8 cellular contexts compared by ENCODE assay signal in the genomic region with DNA sequence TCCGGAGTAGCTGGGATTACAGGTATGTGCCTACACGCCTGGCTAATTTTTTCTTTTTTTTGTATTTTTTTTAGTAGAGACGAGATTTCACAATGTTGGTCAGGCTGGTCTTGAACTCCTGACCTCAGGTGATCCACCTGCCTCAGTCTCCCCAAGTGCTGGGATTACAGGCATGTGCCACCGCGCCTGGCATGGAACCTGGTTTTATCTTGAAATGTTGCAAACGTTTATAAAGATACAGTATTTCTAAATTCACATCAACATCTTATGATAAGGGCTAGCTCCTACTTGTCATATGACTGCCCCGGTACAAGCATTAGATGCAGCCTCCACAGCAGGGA. TPM values are rescaled to one million over a fixed set of nuclear protein-coding genes. Genes with fewer than 3 reads are reported as not detected.
DNase-seq lines count a peak whose midpoint lies in the region; ATAC-seq and TF ChIP-seq lines count a peak whose summit lies in the region.

No MANE protein-coding gene starts in this region.

- H3K4me3 Mint-ChIP-seq in activated CD4-positive, alpha-beta T cell treated with anti-CD3 and anti-CD28 coated beads, Interleukin-2, amount 10 ng/mL, durations not matched to agents 24 days and 14 days, result peak overlapping the region; percentile 95
- H3K4me3 Mint-ChIP-seq in activated naive CD8-positive, alpha-beta T cell treated with anti-CD3 and anti-CD28 coated beads, Interleukin-2, amount 10 ng/mL, durations not matched to agents 7 days and 5 days, result peak overlapping the region; percentile 94

- peaks cover 21% of the 10 kb centered on the region for H3K4me1 ChIP-seq in testis

- no peak for TF ChIP-seq POLR2A in testis (IDR thresholded peaks at IDR 0.05)

- H3K27me3 ChIP-seq in layer of hippocampus (ENCODE audit: control insufficient read depth, insufficient read depth, low read length) (no peaks in the 10 kb centered on the region), testis (no peaks in the 10 kb centered on the region)

- H3K27ac Mint-ChIP-seq in activated CD4-positive, alpha-beta T cell treated with anti-CD3 and anti-CD28 coated beads, Interleukin-2, amount 10 ng/mL, durations not matched to agents 24 days and 14 days, result peak overlapping the region; percentile 95
- H3K27ac Mint-ChIP-seq in activated naive CD8-positive, alpha-beta T cell treated with anti-CD3 and anti-CD28 coated beads, Interleukin-2, amount 10 ng/mL, durations not matched to agents 7 days and 5 days, result peak overlapping the region; percentile 95

- 33 to 35% methylated on average over 7 of the region's 7 CpGs for WGBS in testis, 2 donors

- peaks cover 10% of the 10 kb centered on the region for H3K36me3 Mint-ChIP-seq in activated CD4-positive, alpha-beta T cell treated with anti-CD3 and anti-CD28 coated beads, Interleukin-2, amount 10 ng/mL, durations not matched to agents 24 days and 14 days (ENCODE audit: low read depth)
- peaks cover 7% of the 10 kb centered on the region for H3K36me3 Mint-ChIP-seq in activated naive CD8-positive, alpha-beta T cell treated with anti-CD3 and anti-CD28 coated beads, Interleukin-2, amount 10 ng/mL, durations not matched to agents 7 days and 5 days

- no peaks in the 10 kb centered on the region for H3K9me3 ChIP-seq in testis

- POLR2A ChIA-PET in activated naive CD8-positive, alpha-beta T cell treated with anti-CD3 and anti-CD28 coated beads, Interleukin-2, amount 10 ng/mL, durations not matched to agents 7 days and 5 days (lab: Charles Lee), result interaction anchor here (0.7 to 3.8 kb wide), 7 partner anchors 11 to 99 kb away, joined by 3 to 79 read pairs (median 4); partner anchors contain the start of genes AP1G1 and ZNF821

- peak overlapping the region; percentile 86 to 97 for H3K4me3 ChIP-seq in testis

- H3K4me1 Mint-ChIP-seq in activated CD4-positive, alpha-beta T cell treated with anti-CD3 and anti-CD28 coated beads, Interleukin-2, amount 10 ng/mL, durations not matched to agents 24 days and 14 days, result peaks cover 8% of the 10 kb centered on the region
- H3K4me1 Mint-ChIP-seq in activated naive CD8-positive, alpha-beta T cell treated with anti-CD3 and anti-CD28 coated beads, Interleukin-2, amount 10 ng/mL, durations not matched to agents 7 days and 5 days, result peaks cover 9% of the 10 kb centered on the region

- intact Hi-C loops in activated CD4-positive, alpha-beta T cell treated with anti-CD3 and anti-CD28 coated beads, Interleukin-2, amount 10 ng/mL, durations not matched to agents 24 days and 14 days (cut with micrococcal nuclease), result loop anchor here (2.0 kb wide), 3 partner anchors 13 to 115 kb away; partner anchors contain the start of gene DHODH
- intact Hi-C loops in testis (cut with DNase I; ENCODE audit: low total_unique reads), result no loop called here

- ATAC-seq in activated naive CD8-positive, alpha-beta T cell treated with anti-CD3 and anti-CD28 coated beads, Interleukin-2, amount 10 ng/mL, durations not matched to agents 7 days and 5 days (ENCODE audit: low read depth), result no peak

- peak overlapping the region; percentile 96 for H3K27ac ChIP-seq in layer of hippocampus (ENCODE audit: low read depth, low read length)
- peak overlapping the region; percentile 98 for H3K27ac ChIP-seq in testis

- TF ChIP-seq CTCF in testis (IDR thresholded peaks at IDR 0.05), result no peak

- peak; percentile 59 for DNase-seq in activated CD4-positive, alpha-beta T cell treated with anti-CD3 and anti-CD28 coated beads, Interleukin-2, amount 10 ng/mL, durations not matched to agents 24 days and 14 days
- DNase-seq in activated CD4-positive, alpha-beta T cell treated with anti-CD3 and anti-CD28 coated beads for 48 hours, result no peak
- DNase-seq in activated naive CD8-positive, alpha-beta T cell treated with anti-CD3 and anti-CD28 coated beads, Interleukin-2, amount 10 ng/mL, durations not matched to agents 7 days and 5 days, result no peak
- DNase-seq in testis, result peak; percentile 71
- DNase-seq in HT-29 (ENCODE audit: low spot score), result no peak
- DNase-seq in hippocampal formation (lab: John Stamatoyannopoulos, UW), result no peak
- no peak for DNase-seq in CD1c-positive myeloid dendritic cell (ENCODE audit: extremely low spot score)

- H3K9me3 Mint-ChIP-seq in activated CD4-positive, alpha-beta T cell treated with anti-CD3 and anti-CD28 coated beads, Interleukin-2, amount 10 ng/mL, durations not matched to agents 24 days and 14 days, result no peaks in the 10 kb centered on the region
- H3K9me3 Mint-ChIP-seq in activated naive CD8-positive, alpha-beta T cell treated with anti-CD3 and anti-CD28 coated beads, Interleukin-2, amount 10 ng/mL, durations not matched to agents 7 days and 5 days, result no peaks in the 10 kb centered on the region

- peaks cover 1% of the 10 kb centered on the region for H3K27me3 Mint-ChIP-seq in activated CD4-positive, alpha-beta T cell treated with anti-CD3 and anti-CD28 coated beads, Interleukin-2, amount 10 ng/mL, durations not matched to agents 24 days and 14 days
- peaks cover under 1% of the 10 kb centered on the region for H3K27me3 Mint-ChIP-seq in activated naive CD8-positive, alpha-beta T cell treated with anti-CD3 and anti-CD28 coated beads, Interleukin-2, amount 10 ng/mL, durations not matched to agents 7 days and 5 days

- H3K36me3 ChIP-seq in testis (ENCODE audit: low read depth, missing control alignments), result no peaks in the 10 kb centered on the region

RNA-seq across cellular contexts. Expression of gene IST1, which starts 1.5 kb away (rescaled TPM):
- 149 and 156 TPM in 2 replicates for total RNA-seq in activated CD4-positive, alpha-beta T cell treated with anti-CD3 and anti-CD28 coated beads, Interleukin-2, amount 10 ng/mL, durations not matched to agents 24 days and 14 days
- total RNA-seq in activated naive CD8-positive, alpha-beta T cell treated with anti-CD3 and anti-CD28 coated beads, Interleukin-2, amount 10 ng/mL, durations not matched to agents 7 days and 5 days, result 100 to 1,000 TPM; 228 to 248 TPM
- 100 to 1,000 TPM; 301 to 306 TPM for total RNA-seq in testis
- polyA plus RNA-seq in testis (ENCODE audit: insufficient read depth, low read depth, low replicate concordance), result 236 TPM
- total RNA-seq in HT-29 (2014; rRNA removed; shearing (Covaris generic)), result 115 and 136 TPM in 2 replicates

RNA-seq across cellular contexts. Expression of gene ZNF821, which starts 9.9 kb away (rescaled TPM):
- total RNA-seq in activated CD4-positive, alpha-beta T cell treated with anti-CD3 and anti-CD28 coated beads, Interleukin-2, amount 10 ng/mL, durations not matched to agents 24 days and 14 days, result 5.9 and 6.5 TPM in 2 replicates
- 1 to 10 TPM; 5.7 to 8.0 TPM for total RNA-seq in activated naive CD8-positive, alpha-beta T cell treated with anti-CD3 and anti-CD28 coated beads, Interleukin-2, amount 10 ng/mL, durations not matched to agents 7 days and 5 days
- total RNA-seq in testis, result 10 to 100 TPM; 30.5 to 57.4 TPM
- 74.3 TPM for polyA plus RNA-seq in testis (ENCODE audit: insufficient read depth, low read depth, low replicate concordance)
- 7.4 and 10.8 TPM in 2 replicates for total RNA-seq in HT-29 (2014; rRNA removed; shearing (Covaris generic))

RNA-seq across cellular contexts. Expression of gene ATXN1L, which starts 48.1 kb away (rescaled TPM):
- 16.7 and 19.3 TPM in 2 replicates for total RNA-seq in activated CD4-positive, alpha-beta T cell treated with anti-CD3 and anti-CD28 coated beads, Interleukin-2, amount 10 ng/mL, durations not matched to agents 24 days and 14 days
- total RNA-seq in activated naive CD8-positive, alpha-beta T cell treated with anti-CD3 and anti-CD28 coated beads, Interleukin-2, amount 10 ng/mL, durations not matched to agents 7 days and 5 days, result 10 to 100 TPM; 27.8 to 28.3 TPM
- total RNA-seq in testis, result 10 to 100 TPM; 36.1 to 39.3 TPM
- polyA plus RNA-seq in testis (ENCODE audit: insufficient read depth, low read depth, low replicate concordance), result 36.8 TPM
- total RNA-seq in HT-29 (2014; rRNA removed; shearing (Covaris generic)), result 12.3 and 14.1 TPM in 2 replicates

Comparison
In these comparisons a context has a peak if more than half of its experiments do, and no peak if none do; other contexts are left out.
1. DNase-seq: peak in activated CD4-positive, alpha-beta T cell treated with anti-CD3 and anti-CD28 coated beads, Interleukin-2, amount 10 ng/mL, durations not matched to agents 24 days and 14 days (single experiment) and testis (single experiment); none in activated CD4-positive, alpha-beta T cell treated with anti-CD3 and anti-CD28 coated beads for 48 hours (single experiment), activated naive CD8-positive, alpha-beta T cell treated with anti-CD3 and anti-CD28 coated beads, Interleukin-2, amount 10 ng/mL, durations not matched to agents 7 days and 5 days (single experiment), HT-29 (single experiment), hippocampal formation (0 of 2) and CD1c-positive myeloid dendritic cell (single experiment).